Comparison of ENCODE assay signal across 1 cellular context in the genomic region with DNA sequence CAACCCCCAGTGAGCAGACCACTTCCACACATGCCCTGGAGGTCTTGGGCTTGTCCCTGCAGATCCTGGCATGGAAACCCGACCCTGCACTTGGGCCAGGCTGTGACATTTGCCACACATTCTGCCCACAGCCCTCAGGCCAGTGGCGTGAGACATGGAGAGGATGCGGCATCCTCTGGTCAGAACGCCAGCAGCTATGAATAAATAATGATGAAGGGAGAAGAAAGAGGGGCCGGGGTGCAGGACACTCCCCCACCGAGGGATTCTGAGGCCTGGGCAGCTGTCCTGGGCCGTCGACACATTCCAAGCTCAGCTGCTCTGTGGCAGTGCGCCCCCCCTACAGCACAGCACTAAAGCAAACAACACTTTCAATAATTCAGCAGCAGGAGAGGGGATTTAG.
TF ChIP-seq lines count a peak whose summit lies in the region.

No MANE protein-coding gene starts in this region.

TF ChIP-seq in H1, 55 proteins besides CTCF, POLR2A, EP300 and RAD21:
- TF ChIP-seq HDAC6 (IDR thresholded peaks at IDR 0.05; ENCODE audit: low read depth, low read length) (no peak), CHD1 (IDR thresholded peaks at IDR 0.05; ENCODE audit: low read depth, low read length) (no peak), POLR2AphosphoS5 (IDR thresholded peaks at IDR 0.05; ENCODE audit: low read depth, low read length) (no peak), CEBPB (IDR thresholded peaks at IDR 0.05; ENCODE audit: low read depth, low read length) (no peak), EGR1 (IDR thresholded peaks at IDR 0.05; ENCODE audit: borderline replicate concordance, low read depth, low read length) (no peak), KDM5A (IDR thresholded peaks at IDR 0.05; ENCODE audit: low read length) (no peak), BACH1 (IDR thresholded peaks at IDR 0.05; ENCODE audit: low read length) (no peak), POU5F1 (IDR thresholded peaks at IDR 0.05; ENCODE audit: low read depth, low read length) (no peak), KDM1A (IDR thresholded peaks at IDR 0.05; ENCODE audit: borderline replicate concordance, low read length) (no peak), CBX8 (IDR thresholded peaks at IDR 0.05; ENCODE audit: borderline replicate concordance, low read depth, low read length) (no peak), TBP (IDR thresholded peaks at IDR 0.05; ENCODE audit: low read depth, low read length) (no peak), NANOG (IDR thresholded peaks at IDR 0.05; ENCODE audit: insufficient read depth, low read depth, low read length, poor library complexity, severe bottlenecking) (no peak), NRF1 (IDR thresholded peaks at IDR 0.05; ENCODE audit: low read depth, low read length) (no peak), SP1 (IDR thresholded peaks at IDR 0.05; ENCODE audit: low read depth, low read length) (no peak), ZNF274 (IDR thresholded peaks at IDR 0.05; ENCODE audit: borderline replicate concordance, extremely low read depth, low read length) (no peak), TEAD4 (IDR thresholded peaks at IDR 0.05; ENCODE audit: low read depth, low read length) (no peak)
- TF ChIP-seq, protein P1, sequence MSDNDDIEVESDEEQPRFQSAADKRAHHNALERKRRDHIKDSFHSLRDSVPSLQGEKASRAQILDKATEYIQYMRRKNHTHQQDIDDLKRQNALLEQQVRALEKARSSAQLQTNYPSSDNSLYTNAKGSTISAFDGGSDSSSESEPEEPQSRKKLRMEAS (IDR thresholded peaks at IDR 0.05) = no peak
- TF ChIP-seq, protein P2, sequence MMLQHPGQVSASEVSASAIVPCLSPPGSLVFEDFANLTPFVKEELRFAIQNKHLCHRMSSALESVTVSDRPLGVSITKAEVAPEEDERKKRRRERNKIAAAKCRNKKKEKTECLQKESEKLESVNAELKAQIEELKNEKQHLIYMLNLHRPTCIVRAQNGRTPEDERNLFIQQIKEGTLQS (IDR thresholded peaks at IDR 0.05; ENCODE audit: insufficient read depth, low read depth, low read length) = no peak
